8 cellular contexts compared by ENCODE assay signal in the genomic region with DNA sequence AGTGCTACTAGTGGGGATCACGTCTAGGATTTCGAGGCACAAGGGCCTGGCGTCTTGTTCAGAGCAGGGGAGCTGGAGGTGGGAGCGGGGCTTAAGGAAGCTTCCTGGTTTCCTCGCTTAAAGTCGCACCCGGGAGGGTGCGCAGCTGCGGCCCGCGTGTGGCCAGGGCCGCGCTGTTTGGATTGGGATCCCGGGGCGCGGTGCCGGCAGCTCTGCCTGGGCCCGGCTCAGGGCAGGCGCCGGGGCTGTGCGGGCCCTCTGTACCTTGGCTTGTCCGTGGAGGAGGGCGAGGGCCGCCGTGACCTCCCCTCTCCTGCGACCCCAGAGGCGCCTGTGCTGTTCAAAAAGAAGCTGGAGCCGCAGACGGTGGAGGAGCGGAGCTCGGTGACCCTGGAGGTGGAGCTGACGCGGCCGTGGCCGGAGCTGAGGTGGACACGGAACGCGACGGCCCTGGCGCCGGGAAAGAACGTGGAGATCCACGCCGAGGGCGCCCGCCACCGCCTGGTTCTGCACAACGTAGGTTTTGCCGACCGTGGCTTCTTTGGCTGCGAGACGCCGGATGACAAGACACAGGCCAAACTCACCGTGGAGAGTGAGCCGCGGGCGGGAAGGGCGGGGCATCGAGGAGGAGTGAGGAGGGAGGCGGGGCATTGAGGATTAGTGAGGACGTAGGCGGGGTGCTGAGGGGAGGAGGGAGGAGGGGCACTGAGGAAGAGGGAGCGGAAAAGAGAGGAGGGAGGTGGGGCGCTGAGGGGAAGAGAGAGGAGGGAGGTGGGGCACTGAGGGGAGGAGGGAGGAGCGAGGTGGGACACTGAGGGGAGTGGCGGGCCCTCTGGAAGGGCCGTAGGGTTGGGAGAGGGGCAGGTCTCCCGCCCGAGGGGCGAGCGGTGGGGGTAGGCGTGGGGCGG.
DNase-seq lines count a peak whose midpoint lies in the region; ATAC-seq and TF ChIP-seq lines count a peak whose summit lies in the region.

No MANE protein-coding gene starts in this region.

- peaks cover 22% of the 10 kb centered on the region for H3K36me3 Mint-ChIP-seq in nephron progenitor cell (ENCODE audit: low read depth)
- peaks cover 6% of the 10 kb centered on the region for H3K36me3 Mint-ChIP-seq in stimulated activated memory B cell treated with anti-CD40 and anti-IgM and Interleukin-4, amounts not matched to agents 10 μg/mL and 1 μg/mL and 100 μg/mL, for 72 hours

- TF ChIP-seq POLR2A in Peyer's patch (IDR thresholded peaks at IDR 0.05): peak in 1 of 2 donors; percentile 18

- ATAC-seq in HG03342 (IDR thresholded peaks at IDR 0.05; ENCODE audit: unreplicated experiment) (peak; percentile 71), foreskin keratinocyte (peak; percentile 82)
- ATAC-seq in stimulated activated memory B cell treated with anti-CD40 and anti-IgM and Interleukin-4, amounts not matched to agents 10 μg/mL and 1 μg/mL and 100 μg/mL, for 72 hours: peak; percentile 88

- H3K4me1 Mint-ChIP-seq in nephron progenitor cell: peaks cover 5% of the 10 kb centered on the region
- peaks cover 30% of the 10 kb centered on the region for H3K4me1 Mint-ChIP-seq in stimulated activated memory B cell treated with anti-CD40 and anti-IgM and Interleukin-4, amounts not matched to agents 10 μg/mL and 1 μg/mL and 100 μg/mL, for 72 hours

- no peaks in the 10 kb centered on the region for H3K9me3 Mint-ChIP-seq in nephron progenitor cell
- H3K9me3 Mint-ChIP-seq in stimulated activated memory B cell treated with anti-CD40 and anti-IgM and Interleukin-4, amounts not matched to agents 10 μg/mL and 1 μg/mL and 100 μg/mL, for 72 hours: no peaks in the 10 kb centered on the region

- no peaks in the 10 kb centered on the region for H3K36me3 ChIP-seq in Peyer's patch

- DNase-seq in Peyer's patch (peak; percentile 85 to 97 (median 96)), foreskin keratinocyte (peak; percentile 37 to 65), nephron progenitor cell (peak; percentile 93), H4 (ENCODE audit: low spot score) (no peak)
- peak; percentile 84 for DNase-seq in activated gamma-delta T cell treated with anti-CD3 and anti-CD28 coated beads, Interleukin-2, amount 50 U/mL, for 16 hours (ENCODE audit: low read depth)

- peaks cover 0 to 12% (median 5%) of the 10 kb centered on the region in 4 donors for H3K4me1 ChIP-seq in Peyer's patch
- H3K4me1 ChIP-seq in foreskin keratinocyte: no peaks in the 10 kb centered on the region

- peaks cover 7% of the 10 kb centered on the region for H3K27me3 Mint-ChIP-seq in nephron progenitor cell (ENCODE audit: low read depth, poor library complexity)
- H3K27me3 Mint-ChIP-seq in stimulated activated memory B cell treated with anti-CD40 and anti-IgM and Interleukin-4, amounts not matched to agents 10 μg/mL and 1 μg/mL and 100 μg/mL, for 72 hours: no peaks in the 10 kb centered on the region

- H3K27ac Mint-ChIP-seq in nephron progenitor cell: no peak overlapping the region
- H3K27ac Mint-ChIP-seq in stimulated activated memory B cell treated with anti-CD40 and anti-IgM and Interleukin-4, amounts not matched to agents 10 μg/mL and 1 μg/mL and 100 μg/mL, for 72 hours: peak overlapping the region; percentile 40

- H3K4me3 ChIP-seq in GM12875 (ENCODE audit: low read depth, low read length) (peak overlapping the region; percentile 11), Peyer's patch (peak overlapping the region; percentile 59 to 69 (median 66))

- peak overlapping the region; percentile 77 for H3K4me3 Mint-ChIP-seq in nephron progenitor cell
- peak overlapping the region; percentile 81 for H3K4me3 Mint-ChIP-seq in stimulated activated memory B cell treated with anti-CD40 and anti-IgM and Interleukin-4, amounts not matched to agents 10 μg/mL and 1 μg/mL and 100 μg/mL, for 72 hours

- no peaks in the 10 kb centered on the region for H3K27me3 ChIP-seq in Peyer's patch
- no peaks in the 10 kb centered on the region for H3K27me3 ChIP-seq in foreskin keratinocyte

- peak overlapping the region; percentile 32 to 68 (median 42) for H3K27ac ChIP-seq in Peyer's patch
- no peak overlapping the region for H3K27ac ChIP-seq in foreskin keratinocyte

- TF ChIP-seq CTCF in GM12875 (IDR thresholded peaks at IDR 0.05; ENCODE audit: borderline replicate concordance, insufficient read depth, low read depth, low read length): no peak
- TF ChIP-seq CTCF in Peyer's patch (IDR thresholded peaks at IDR 0.05): no peak
- no peak for TF ChIP-seq CTCF in foreskin keratinocyte (conservative IDR thresholded peaks at IDR 0.05)
- no peak for TF ChIP-seq CTCF in nephron progenitor cell (IDR thresholded peaks at IDR 0.05)

- H3K9me3 ChIP-seq in Peyer's patch: no peaks in the 10 kb centered on the region
